Comparison of ENCODE assay signal across 1 cellular context in the genomic region with DNA sequence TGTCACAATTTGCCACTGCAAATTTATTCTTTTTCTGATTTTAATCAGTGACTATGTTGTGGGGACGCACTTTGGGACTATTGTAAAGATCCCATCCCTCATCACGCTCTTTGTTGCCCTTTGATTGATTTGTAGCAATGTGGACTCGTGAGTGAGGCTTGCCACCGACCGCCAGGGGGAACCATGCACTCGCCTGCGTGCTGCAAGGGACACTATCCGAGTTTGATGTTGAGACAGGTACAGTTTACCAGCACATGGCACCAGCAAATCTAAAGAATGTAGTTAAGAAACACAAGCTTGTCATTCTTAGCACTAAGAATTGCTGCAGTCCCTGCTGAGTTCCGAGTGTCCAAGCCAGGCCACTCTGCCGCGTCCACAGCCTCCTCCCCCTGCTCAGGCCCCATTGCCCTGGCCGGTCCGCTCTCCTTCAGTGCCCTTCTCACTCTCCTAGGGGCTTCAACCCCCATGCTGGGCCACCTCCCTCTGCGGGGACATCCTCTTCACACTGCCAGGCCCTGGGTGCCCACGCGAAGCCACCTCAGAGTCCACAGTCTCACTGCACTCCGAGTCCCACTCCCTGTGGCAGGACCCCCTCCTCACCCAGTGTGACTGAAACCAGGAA.
TF ChIP-seq lines count a peak whose summit lies in the region.

No MANE protein-coding gene starts in this region.

TF ChIP-seq in GM23338, 12 proteins besides CTCF, POLR2A, EP300 and RAD21 (continued from another document):
- TF ChIP-seq, protein P1, sequence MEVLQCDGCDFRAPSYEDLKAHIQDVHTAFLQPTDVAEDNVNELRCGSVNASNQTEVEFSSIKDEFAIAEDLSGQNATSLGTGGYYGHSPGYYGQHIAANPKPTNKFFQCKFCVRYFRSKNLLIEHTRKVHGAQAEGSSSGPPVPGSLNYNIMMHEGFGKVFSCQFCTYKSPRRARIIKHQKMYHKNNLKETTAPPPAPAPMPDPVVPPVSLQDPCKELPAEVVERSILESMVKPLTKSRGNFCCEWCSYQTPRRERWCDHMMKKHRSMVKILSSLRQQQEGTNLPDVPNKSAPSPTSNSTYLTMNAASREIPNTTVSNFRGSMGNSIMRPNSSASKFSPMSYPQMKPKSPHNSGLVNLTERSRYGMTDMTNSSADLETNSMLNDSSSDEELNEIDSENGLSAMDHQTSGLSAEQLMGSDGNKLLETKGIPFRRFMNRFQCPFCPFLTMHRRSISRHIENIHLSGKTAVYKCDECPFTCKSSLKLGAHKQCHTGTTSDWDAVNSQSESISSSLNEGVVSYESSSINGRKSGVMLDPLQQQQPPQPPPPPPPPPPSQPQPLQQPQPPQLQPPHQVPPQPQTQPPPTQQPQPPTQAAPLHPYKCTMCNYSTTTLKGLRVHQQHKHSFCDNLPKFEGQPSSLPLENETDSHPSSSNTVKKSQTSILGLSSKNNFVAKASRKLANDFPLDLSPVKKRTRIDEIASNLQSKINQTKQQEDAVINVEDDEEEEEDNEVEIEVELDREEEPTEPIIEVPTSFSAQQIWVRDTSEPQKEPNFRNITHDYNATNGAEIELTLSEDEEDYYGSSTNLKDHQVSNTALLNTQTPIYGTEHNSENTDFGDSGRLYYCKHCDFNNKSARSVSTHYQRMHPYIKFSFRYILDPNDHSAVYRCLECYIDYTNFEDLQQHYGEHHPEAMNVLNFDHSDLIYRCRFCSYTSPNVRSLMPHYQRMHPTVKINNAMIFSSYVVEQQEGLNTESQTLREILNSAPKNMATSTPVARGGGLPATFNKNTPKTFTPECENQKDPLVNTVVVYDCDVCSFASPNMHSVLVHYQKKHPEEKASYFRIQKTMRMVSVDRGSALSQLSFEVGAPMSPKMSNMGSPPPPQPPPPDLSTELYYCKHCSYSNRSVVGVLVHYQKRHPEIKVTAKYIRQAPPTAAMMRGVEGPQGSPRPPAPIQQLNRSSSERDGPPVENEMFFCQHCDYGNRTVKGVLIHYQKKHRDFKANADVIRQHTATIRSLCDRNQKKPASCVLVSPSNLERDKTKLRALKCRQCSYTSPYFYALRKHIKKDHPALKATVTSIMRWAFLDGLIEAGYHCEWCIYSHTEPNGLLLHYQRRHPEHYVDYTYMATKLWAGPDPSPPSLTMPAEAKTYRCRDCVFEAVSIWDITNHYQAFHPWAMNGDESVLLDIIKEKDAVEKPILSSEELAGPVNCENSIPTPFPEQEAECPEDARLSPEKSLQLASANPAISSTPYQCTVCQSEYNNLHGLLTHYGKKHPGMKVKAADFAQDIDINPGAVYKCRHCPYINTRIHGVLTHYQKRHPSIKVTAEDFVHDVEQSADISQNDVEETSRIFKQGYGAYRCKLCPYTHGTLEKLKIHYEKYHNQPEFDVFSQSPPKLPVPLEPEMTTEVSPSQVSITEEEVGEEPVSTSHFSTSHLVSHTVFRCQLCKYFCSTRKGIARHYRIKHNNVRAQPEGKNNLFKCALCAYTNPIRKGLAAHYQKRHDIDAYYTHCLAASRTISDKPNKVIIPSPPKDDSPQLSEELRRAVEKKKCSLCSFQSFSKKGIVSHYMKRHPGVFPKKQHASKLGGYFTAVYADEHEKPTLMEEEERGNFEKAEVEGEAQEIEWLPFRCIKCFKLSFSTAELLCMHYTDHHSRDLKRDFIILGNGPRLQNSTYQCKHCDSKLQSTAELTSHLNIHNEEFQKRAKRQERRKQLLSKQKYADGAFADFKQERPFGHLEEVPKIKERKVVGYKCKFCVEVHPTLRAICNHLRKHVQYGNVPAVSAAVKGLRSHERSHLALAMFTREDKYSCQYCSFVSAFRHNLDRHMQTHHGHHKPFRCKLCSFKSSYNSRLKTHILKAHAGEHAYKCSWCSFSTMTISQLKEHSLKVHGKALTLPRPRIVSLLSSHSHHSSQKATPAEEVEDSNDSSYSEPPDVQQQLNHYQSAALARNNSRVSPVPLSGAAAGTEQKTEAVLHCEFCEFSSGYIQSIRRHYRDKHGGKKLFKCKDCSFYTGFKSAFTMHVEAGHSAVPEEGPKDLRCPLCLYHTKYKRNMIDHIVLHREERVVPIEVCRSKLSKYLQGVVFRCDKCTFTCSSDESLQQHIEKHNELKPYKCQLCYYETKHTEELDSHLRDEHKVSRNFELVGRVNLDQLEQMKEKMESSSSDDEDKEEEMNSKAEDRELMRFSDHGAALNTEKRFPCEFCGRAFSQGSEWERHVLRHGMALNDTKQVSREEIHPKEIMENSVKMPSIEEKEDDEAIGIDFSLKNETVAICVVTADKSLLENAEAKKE (CRISPR knock-in tag; IDR thresholded peaks at IDR 0.05): no peak
- TF ChIP-seq JUNB (IDR thresholded peaks at IDR 0.05; ENCODE audit: unreplicated experiment) (no peak), CREB1 (CRISPR knock-in tag; IDR thresholded peaks at IDR 0.05; ENCODE audit: low read depth) (no peak), ZNF331 (CRISPR knock-in tag; IDR thresholded peaks at IDR 0.05; ENCODE audit: low read depth) (no peak), STAT1 (IDR thresholded peaks at IDR 0.05; ENCODE audit: unreplicated experiment) (no peak)
- TF ChIP-seq, protein P2, sequence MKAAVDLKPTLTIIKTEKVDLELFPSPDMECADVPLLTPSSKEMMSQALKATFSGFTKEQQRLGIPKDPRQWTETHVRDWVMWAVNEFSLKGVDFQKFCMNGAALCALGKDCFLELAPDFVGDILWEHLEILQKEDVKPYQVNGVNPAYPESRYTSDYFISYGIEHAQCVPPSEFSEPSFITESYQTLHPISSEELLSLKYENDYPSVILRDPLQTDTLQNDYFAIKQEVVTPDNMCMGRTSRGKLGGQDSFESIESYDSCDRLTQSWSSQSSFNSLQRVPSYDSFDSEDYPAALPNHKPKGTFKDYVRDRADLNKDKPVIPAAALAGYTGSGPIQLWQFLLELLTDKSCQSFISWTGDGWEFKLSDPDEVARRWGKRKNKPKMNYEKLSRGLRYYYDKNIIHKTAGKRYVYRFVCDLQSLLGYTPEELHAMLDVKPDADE (IDR thresholded peaks at IDR 0.05): no peak
